1 cellular context compared by ENCODE assay signal in the genomic region with DNA sequence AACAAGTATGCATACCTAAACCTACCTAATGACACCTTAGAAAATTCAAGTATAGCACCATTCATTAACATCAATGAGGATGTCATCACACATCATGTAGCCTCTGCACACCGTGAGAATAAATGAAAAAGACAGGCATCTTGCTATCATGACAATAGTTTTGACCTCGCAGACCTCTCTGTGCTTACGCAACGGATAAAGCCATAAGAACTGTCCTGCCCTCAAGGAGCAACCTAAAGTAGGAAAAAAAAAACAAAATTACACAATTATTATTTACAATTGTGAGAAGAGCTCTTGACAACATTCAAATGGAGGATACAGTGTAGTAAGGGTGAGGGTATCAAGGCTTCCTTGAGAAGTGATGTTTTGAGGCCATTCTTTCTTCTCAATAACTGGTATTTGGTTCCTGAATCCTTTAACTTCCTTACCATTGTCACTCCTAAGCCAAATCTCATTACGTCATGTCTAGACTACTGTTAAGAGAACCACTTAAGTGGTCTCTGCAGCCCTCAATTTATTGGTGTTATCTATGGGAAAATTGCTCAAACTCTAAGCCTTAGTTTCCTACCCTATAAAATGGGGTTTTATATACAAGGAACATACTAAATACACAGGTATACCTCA.
TF ChIP-seq lines count a peak whose summit lies in the region.

No MANE protein-coding gene starts in this region.

TF ChIP-seq in HEK293, 187 proteins besides CTCF, POLR2A, EP300 and RAD21 (continued from another document):
- TF ChIP-seq, protein P1, sequence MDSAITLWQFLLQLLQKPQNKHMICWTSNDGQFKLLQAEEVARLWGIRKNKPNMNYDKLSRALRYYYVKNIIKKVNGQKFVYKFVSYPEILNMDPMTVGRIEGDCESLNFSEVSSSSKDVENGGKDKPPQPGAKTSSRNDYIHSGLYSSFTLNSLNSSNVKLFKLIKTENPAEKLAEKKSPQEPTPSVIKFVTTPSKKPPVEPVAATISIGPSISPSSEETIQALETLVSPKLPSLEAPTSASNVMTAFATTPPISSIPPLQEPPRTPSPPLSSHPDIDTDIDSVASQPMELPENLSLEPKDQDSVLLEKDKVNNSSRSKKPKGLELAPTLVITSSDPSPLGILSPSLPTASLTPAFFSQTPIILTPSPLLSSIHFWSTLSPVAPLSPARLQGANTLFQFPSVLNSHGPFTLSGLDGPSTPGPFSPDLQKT (IDR thresholded peaks at IDR 0.05; ENCODE audit: borderline replicate concordance, low read depth, low read length): no peak
- 0 out of 2 replicates have a peak, but pooled peaks have one; percentile 57 for TF ChIP-seq ZSCAN30 (tag by site-specific recombination; IDR thresholded peaks at IDR 0.05)
